Comparison of ENCODE assay signal across 18 cellular contexts in genomic region chr2:169046440-169047151, GRCh38. TPM values are rescaled to one million over a fixed set of nuclear protein-coding genes. Genes with fewer than 3 reads are reported as not detected.
A peak's percentile ranks its signal among the peaks of the same experiment; 100 is the strongest.
DNase-seq lines count a peak whose midpoint lies in the region; ATAC-seq and TF ChIP-seq lines count a peak whose summit lies in the region.
"Had no signal": no experiment of that assay in that cellular context is flagged by ENCODE, and none has a peak within 500 bp of the region (broad histone marks: within the 10 kb centered on the region; RNA-seq: fewer than 3 reads in every experiment).

No MANE protein-coding gene starts in this region.

- no peak overlapping the region for H3K9ac ChIP-seq in endodermal cell (ENCODE audit: extremely low read depth, low read length, poor library complexity, severe bottlenecking)

- H3K4me1 Mint-ChIP-seq in Calu3 (ENCODE audit: low read depth, unreplicated experiment): peaks cover 24% of the 10 kb centered on the region
- H3K4me1 Mint-ChIP-seq in endodermal cell: peaks cover 7% of the 10 kb centered on the region

- H3K9me2 ChIP-seq in PC-9 (ENCODE audit: insufficient read depth): no peaks in the 10 kb centered on the region

- no peaks in the 10 kb centered on the region for H3K36me3 ChIP-seq in PC-9 (ENCODE audit: low read depth)
- no peaks in the 10 kb centered on the region for H3K36me3 ChIP-seq in endodermal cell (ENCODE audit: control insufficient read depth, insufficient read depth, low read length)
- H3K36me3 ChIP-seq in mucosa of descending colon (ENCODE audit: low read depth): no peaks in the 10 kb centered on the region

- H3K27ac ChIP-seq in PC-9 (0 out of 2 replicates have a peak overlapping the region, but pooled peaks have one; percentile 19), endodermal cell (ENCODE audit: low read depth, low read length) (no peak overlapping the region)

- WGBS in endodermal cell (ENCODE audit: insufficient coverage in 1 of 2, insufficient read length in 1 of 2), 2 experiments: 91 to 94% methylated on average over 4 of the region's 4 CpGs

- H3K79me2 ChIP-seq in PC-9 (ENCODE audit: low read depth): no peaks in the 10 kb centered on the region

- peaks cover 28% of the 10 kb centered on the region for H3K9me3 Mint-ChIP-seq in Calu3 (ENCODE audit: low read depth, unreplicated experiment)
- peaks cover 39% of the 10 kb centered on the region for H3K9me3 Mint-ChIP-seq in endodermal cell

- no peaks in the 10 kb centered on the region for H4K20me1 ChIP-seq in PC-9 (ENCODE audit: insufficient read depth)

- no peaks in the 10 kb centered on the region for H3K27me3 ChIP-seq in PC-9 (ENCODE audit: insufficient read depth, low read depth)
- H3K27me3 ChIP-seq in endodermal cell (ENCODE audit: control insufficient read depth, insufficient read depth, low read length, poor library complexity, severe bottlenecking): no peaks in the 10 kb centered on the region

- H3K9me3 ChIP-seq in PC-9 (ENCODE audit: insufficient read depth, low read depth) (peaks cover 13% of the 10 kb centered on the region; the same call in 1 of the 2 replicates), endodermal cell (ENCODE audit: control insufficient read depth, low read length) (peaks cover 47% of the 10 kb centered on the region), mucosa of descending colon (peaks cover 16% of the 10 kb centered on the region)

- H3K4me1 ChIP-seq in PC-9 (replicated peaks; ENCODE audit: insufficient read depth) (0 out of 2 replicates have a peak, but pooled peaks cover 11% of the 10 kb centered on the region), endodermal cell (ENCODE audit: control insufficient read depth, insufficient read depth, low read length) (peaks cover 7% of the 10 kb centered on the region), mucosa of descending colon (ENCODE audit: low read depth) (no peaks in the 10 kb centered on the region)

- no peaks in the 10 kb centered on the region for H3K36me3 Mint-ChIP-seq in Calu3 (ENCODE audit: insufficient read depth, unreplicated experiment)
- H3K36me3 Mint-ChIP-seq in endodermal cell (ENCODE audit: low read depth): peaks cover 8% of the 10 kb centered on the region

- BruUV-seq in Calu3 (replicated peaks; lab: Mats Ljungman, UMichigan): no TSS peak
- no TSS peak for BruUV-seq in PC-9 (replicated peaks; lab: Mats Ljungman, UMichigan)

- DNase-seq in Calu3: peak; percentile 54
- DNase-seq in PC-9: peak; percentile 16 to 39
- DNase-seq in endodermal cell: no peak
- DNase-seq in mucosa of descending colon: peak; percentile 79 to 87 (median 79)
- no peak for DNase-seq in NCI-H82 (lab: John Stamatoyannopoulos, UW)
- no peak for DNase-seq in NOMO-1 treated with dmso at 0.1 percent for 144 hours (lab: John Stamatoyannopoulos, UW; ENCODE audit: unreplicated experiment)
- no peak for DNase-seq in NCI-H1092 (lab: John Stamatoyannopoulos, UW)
- DNase-seq in head of caudate nucleus: no peak
- DNase-seq: COR-L47, DMS79, HCEC 1CT, NCI-H1694, NCI-H2107, NCI-H69 had no signal

- TF ChIP-seq CTCF in Calu3 (IDR thresholded peaks at IDR 0.05; ENCODE audit: unreplicated experiment) (no peak), PC-9 (conservative IDR thresholded peaks at IDR 0.05) (no peak), endodermal cell (conservative IDR thresholded peaks at IDR 0.05) (no peak), mucosa of descending colon (IDR thresholded peaks at IDR 0.05) (no peak)

- H3K27me3 Mint-ChIP-seq in Calu3 (ENCODE audit: unreplicated experiment) (no peaks in the 10 kb centered on the region), endodermal cell (ENCODE audit: insufficient read depth) (peaks cover 2% of the 10 kb centered on the region)

- H3K4me3 Mint-ChIP-seq in Calu3 (ENCODE audit: low read depth, unreplicated experiment) (no peak overlapping the region), endodermal cell (no peak overlapping the region)
- H3K4me3 Mint-ChIP-seq: CD14-positive monocyte, IgD-negative memory B cell had no signal

- no peak overlapping the region for H2AFZ ChIP-seq in PC-9

- intact Hi-C loops in Calu3 (cut with micrococcal nuclease; ENCODE audit: unreplicated experiment): no loop called here
- intact Hi-C loops in PC-9 (cut with micrococcal nuclease; ENCODE audit: unreplicated experiment): no loop called here
- intact Hi-C loops in mucosa of descending colon (cut with DNase I, micrococcal nuclease): no loop called here
- intact Hi-C loops in head of caudate nucleus (cut with DNase I): no loop called here

- H3K4me3 ChIP-seq in PC-9 (no peak overlapping the region), endodermal cell (ENCODE audit: low read length) (peak overlapping the region; percentile 25), mucosa of descending colon (no peak overlapping the region)

- no peak overlapping the region for H3K27ac Mint-ChIP-seq in Calu3 (ENCODE audit: unreplicated experiment)
- H3K27ac Mint-ChIP-seq in endodermal cell: no peak overlapping the region
- H3K27ac Mint-ChIP-seq: IgD-negative memory B cell had no signal

- no peaks in the 10 kb centered on the region for H3F3A ChIP-seq in PC-9 (ENCODE audit: insufficient read depth, low read depth)

- H3K4me2 ChIP-seq in PC-9: no peak overlapping the region

- peak; percentile 98 for ATAC-seq in mucosa of descending colon
- ATAC-seq: Panc1 had no signal

- POLR2A ChIA-PET in PC-9 (lab: Charles Lee; ENCODE audit: unreplicated experiment): no interaction called here

- CTCF ChIA-PET in Calu3 (lab: Charles Lee): no interaction called here
- CTCF ChIA-PET in PC-9 (lab: Charles Lee): no interaction called here

RNA-seq across cellular contexts. Expression of gene ABCB11, which starts 15.5 kb away (rescaled TPM):
- total RNA-seq in Calu3 (2022): 1.3 and 2.1 TPM in 2 replicates
- not detected in 2 replicates for total RNA-seq in PC-9 (2021)
- total RNA-seq in endodermal cell: under 1 TPM; 0.04 TPM
- 0.04 TPM for polyA plus RNA-seq in endodermal cell (2013, experiment 1 of 2)
- polyA plus RNA-seq in endodermal cell (2013, experiment 2 of 2): 0.04 TPM
- total RNA-seq in mucosa of descending colon: 10 to 100 TPM in 1 of 3 donors, 1 to 10 TPM in 2; 1.2 to 21.7 (median 4.6) TPM
- total RNA-seq: A172 had no signal
- polyA plus RNA-seq: CD14-positive monocyte, IgD-negative memory B cell had no signal

RNA-seq across cellular contexts. Expression of gene DHRS9, which starts 22.8 kb away (rescaled TPM):
- total RNA-seq in Calu3 (2022) (16.6 and 46.8 TPM in 2 replicates), PC-9 (2021) (not detected in 2 replicates), endodermal cell (not detected), mucosa of descending colon (100 to 1,000 TPM in 2 of 3 donors, 10 to 100 TPM in 1; 92.0 to 219 (median 160) TPM)
- 0.14 TPM for polyA plus RNA-seq in endodermal cell (2013, experiment 1 of 2)
- polyA plus RNA-seq in endodermal cell (2013, experiment 2 of 2): 0.17 TPM
- total RNA-seq: A172 had no signal

Comparison
In these comparisons a context has a peak if more than half of its experiments do, and no peak if none do; other contexts are left out.
1. DNase-seq: peak in Calu3 (single experiment), PC-9 (2 of 2) and mucosa of descending colon (3 of 3); none in endodermal cell (single experiment), NCI-H82 (single experiment), NOMO-1 treated with dmso at 0.1 percent for 144 hours (single experiment), NCI-H1092 (single experiment) and head of caudate nucleus (0 of 42).
2. RNA of gene DHRS9, which starts 22.8 kb away (total RNA-seq): 92.0 to 219 TPM in mucosa of descending colon and 16.6 to 46.8 TPM in Calu3; not detected in PC-9 and not detected in endodermal cell; every median in the first group is over 10 times any median in the second.